In the genomic region with DNA sequence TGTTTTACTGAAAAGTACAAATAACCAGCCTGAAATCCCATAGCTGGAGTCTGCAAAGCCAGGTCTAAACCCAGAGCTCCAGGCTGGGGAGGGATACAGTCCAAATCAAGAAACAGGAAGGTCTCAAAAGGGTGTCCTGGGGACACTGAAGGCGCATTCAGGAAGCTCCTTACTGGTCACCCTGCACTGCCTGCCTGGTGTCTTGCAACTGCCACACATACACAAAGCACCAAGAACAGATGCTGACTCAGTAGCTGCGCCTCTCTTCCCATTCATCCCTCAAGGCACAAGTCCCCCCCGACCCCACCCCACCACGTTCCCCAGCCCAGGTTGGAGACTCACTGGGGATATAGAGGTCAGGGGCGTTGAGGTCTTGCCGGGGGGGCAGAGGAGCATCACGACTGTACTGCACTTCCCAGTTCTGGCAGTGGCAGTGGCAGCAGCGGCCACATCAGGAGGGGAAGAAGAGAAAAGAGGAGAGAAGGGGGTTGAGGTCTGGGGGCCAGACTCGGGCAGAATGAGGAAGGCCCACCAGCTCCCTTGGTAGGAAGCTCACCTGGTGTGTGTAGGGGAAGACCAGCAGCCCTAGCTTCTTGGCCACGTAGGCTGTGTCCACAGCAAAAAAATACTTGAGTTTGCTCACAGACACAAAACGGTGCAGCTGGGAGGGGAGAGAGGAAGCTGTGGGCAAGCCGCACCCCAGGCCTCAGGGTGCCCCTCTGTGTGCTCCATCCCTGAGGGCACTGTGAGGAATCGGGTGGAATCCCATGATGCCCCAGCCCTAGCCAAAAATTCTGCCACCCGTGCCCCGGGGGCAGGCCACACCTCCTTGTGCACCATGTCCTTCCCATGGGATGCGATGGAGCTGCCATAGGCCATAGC, we compare ENCODE assay signal across 9 cellular contexts. TPM values are rescaled to one million over a fixed set of nuclear protein-coding genes. Genes with fewer than 3 reads are reported as not detected.
A peak's percentile ranks its signal among the peaks of the same experiment; 100 is the strongest.
DNase-seq lines count a peak whose midpoint lies in the region; ATAC-seq, FAIRE-seq and TF ChIP-seq lines count a peak whose summit lies in the region.
"Had no signal": no experiment of that assay in that cellular context is flagged by ENCODE, and none has a peak within 500 bp of the region (broad histone marks: within the 10 kb centered on the region; RNA-seq: fewer than 3 reads in every experiment).

No MANE protein-coding gene starts in this region.

- no TSS peak for BruUV-seq in HepG2 (replicated peaks; lab: Mats Ljungman, UMichigan)

- H3K4me1 Mint-ChIP-seq in activated T-cell treated with anti-CD3 and anti-CD28 coated beads, Interleukin-2, amount 50 U/mL, for 4 hours (ENCODE audit: low read depth), result peaks cover 31% of the 10 kb centered on the region
- peaks cover 35% of the 10 kb centered on the region for H3K4me1 Mint-ChIP-seq in activated naive CD8-positive, alpha-beta T cell (ENCODE audit: low read depth)

- H3K27me3 ChIP-seq in HepG2 (ENCODE audit: control insufficient read depth in 1 of 2, insufficient read depth in 2 of 2, low read length in 2 of 2), result peaks cover 0 to 11% of the 10 kb centered on the region in 2 experiments; a peak in 4 of 5 replicates
- H3K27me3 ChIP-seq in tibial nerve, result peaks cover 0 to 16% of the 10 kb centered on the region in 2 donors

- TF ChIP-seq RAD21 in HepG2 (CRISPR knock-in tag; IDR thresholded peaks at IDR 0.05), result no peak

- H4K20me1 ChIP-seq in HepG2 (ENCODE audit: insufficient read depth, low read length), result no peaks in the 10 kb centered on the region

- POLR2A ChIA-PET in HepG2 (lab: Yijun Ruan, JAX), result interaction anchor here (0.8 to 5.7 kb wide), 8 partner anchors 8 to 193 kb away, joined by 3 to 121 read pairs (median 12); a partner anchor contains a TSS

- H3K4me1 ChIP-seq in HepG2 (ENCODE audit: insufficient read depth, low read length) (peaks cover 62% of the 10 kb centered on the region), tibial nerve (peaks cover 0 to 68% (median 27%) of the 10 kb centered on the region in 4 donors)

- H3K4me3 ChIP-seq in HepG2 (replicated peaks in 1 of 3; ENCODE audit: insufficient read depth in 1 of 3, low read depth in 2 of 3, low read length in 3 of 3) (peak overlapping the region; percentile 79 to 95 (median 88)), tibial nerve (peak overlapping the region in 3 of 4 donors; percentile 65 to 87 (median 79))

- H3K36me3 ChIP-seq in HepG2 (replicated peaks in 1 of 2; ENCODE audit: control insufficient read depth in 1 of 2, insufficient read depth in 2 of 2, low read length in 2 of 2), result peaks cover 5 to 23% of the 10 kb centered on the region in 2 experiments; a peak in 4 of 5 replicates
- peaks cover 0 to 33% (median 0%) of the 10 kb centered on the region in 3 donors for H3K36me3 ChIP-seq in tibial nerve

- H3K4me2 ChIP-seq in HepG2 (ENCODE audit: low read depth, low read length), result peak overlapping the region; percentile 94

- H3K4me3 Mint-ChIP-seq in activated T-cell treated with anti-CD3 and anti-CD28 coated beads, Interleukin-2, amount 50 U/mL, for 4 hours, result peak overlapping the region; percentile 94
- H3K4me3 Mint-ChIP-seq in activated naive CD8-positive, alpha-beta T cell, result peak overlapping the region; percentile 90

- no peak for TF ChIP-seq EP300 in HepG2 (IDR thresholded peaks at IDR 0.05; ENCODE audit: low read depth in 2 of 2, low read length in 2 of 2)
- no peak for TF ChIP-seq EP300 in HepG2 (CRISPR knock-in tag; IDR thresholded peaks at IDR 0.05; ENCODE audit: borderline replicate concordance)
- TF ChIP-seq EP300 in tibial nerve (IDR thresholded peaks at IDR 0.05), result no peak

- H3K9me3 Mint-ChIP-seq in activated T-cell treated with anti-CD3 and anti-CD28 coated beads, Interleukin-2, amount 50 U/mL, for 4 hours, result no peaks in the 10 kb centered on the region
- no peaks in the 10 kb centered on the region for H3K9me3 Mint-ChIP-seq in activated naive CD8-positive, alpha-beta T cell (ENCODE audit: low read depth)

- TF ChIP-seq CTCF in HepG2 (CRISPR knock-in tag; IDR thresholded peaks at IDR 0.05) (no peak), tibial nerve (IDR thresholded peaks at IDR 0.05) (no peak)

- in situ Hi-C loops in HepG2 (cut with HindIII; ENCODE audit: extremely low pct_ligation_motif_present, low pct_unique_long_range_greater_than_20kb), result no loop called here

- DNase-seq in activated T-cell treated with anti-CD3 and anti-CD28 coated beads, Interleukin-2, amount 50 U/mL, for 4 hours, result no peak
- no peak for DNase-seq in activated T-cell treated with anti-CD3 and anti-CD28 coated beads, Interleukin-2, amount 50 U/mL, for 48 hours
- DNase-seq in HepG2 (ENCODE audit: low spot score), result no peak
- DNase-seq in tibial nerve (ENCODE audit: low spot score in 2 of 2), result no peak
- DNase-seq in NCI-H226, result no peak
- no peak for DNase-seq in NCI-H1436 (lab: John Stamatoyannopoulos, UW)

- no peak for FAIRE-seq in HepG2 (lab: Jason Lieb, UNC)

- H3K27me3 Mint-ChIP-seq in activated T-cell treated with anti-CD3 and anti-CD28 coated beads, Interleukin-2, amount 50 U/mL, for 4 hours (ENCODE audit: low read depth), result peaks cover 6% of the 10 kb centered on the region
- H3K27me3 Mint-ChIP-seq in activated naive CD8-positive, alpha-beta T cell, result peaks cover 2% of the 10 kb centered on the region

- no peak for ATAC-seq in activated T-cell treated with anti-CD3 and anti-CD28 coated beads, Interleukin-2, amount 50 U/mL, for 4 hours
- ATAC-seq in HepG2 (no peak), HG03095 (IDR thresholded peaks at IDR 0.05; ENCODE audit: unreplicated experiment) (no peak)

- no peaks in the 10 kb centered on the region for H3K9me3 ChIP-seq in HepG2 (ENCODE audit: low read length)
- H3K9me3 ChIP-seq in tibial nerve, result no peaks in the 10 kb centered on the region

- 83% methylated on average over 10 of the region's 16 CpGs for whole genome bisulfite sequencing in HepG2 (ENCODE audit: low lambda C conversion rate)
- 53% methylated on average over 15 to 16 of the region's 16 CpGs for WGBS in tibial nerve, 2 donors

- peak overlapping the region; percentile 22 for H3K27ac Mint-ChIP-seq in activated naive CD8-positive, alpha-beta T cell

- H3K9ac ChIP-seq in HepG2 (ENCODE audit: insufficient read depth, low read depth, low read length), result peak overlapping the region; percentile 96

- H3K27ac ChIP-seq in HepG2 (ENCODE audit: extremely low read length, insufficient read depth, low read length) (peak overlapping the region; percentile 97), tibial nerve (peak overlapping the region in 2 of 4 donors; percentile 95 to 97)

- H3K79me2 ChIP-seq in HepG2 (ENCODE audit: insufficient read depth, low read length), result peaks cover 29% of the 10 kb centered on the region

- CTCF ChIA-PET in HepG2 (lab: Yijun Ruan, JAX; ENCODE audit: low intra/inter-chr PET ratio, low total read pairs), result no interaction called here

- H2AFZ ChIP-seq in HepG2 (ENCODE audit: low read length), result no peak overlapping the region

- intact Hi-C loops in HepG2 (cut with micrococcal nuclease; ENCODE audit: unreplicated experiment), result loop anchor here (2.0 kb wide), 1 partner anchor 19 kb away; a partner anchor contains a TSS

- TF ChIP-seq POLR2A in HepG2 (IDR thresholded peaks at IDR 0.05; ENCODE audit: insufficient read depth in 1 of 2, low read depth in 2 of 2, low read length in 2 of 2), result no peak
- no peak for TF ChIP-seq POLR2A in tibial nerve (IDR thresholded peaks at IDR 0.05)

- peaks cover 2% of the 10 kb centered on the region for H3K36me3 Mint-ChIP-seq in activated T-cell treated with anti-CD3 and anti-CD28 coated beads, Interleukin-2, amount 50 U/mL, for 4 hours (ENCODE audit: insufficient read depth)
- H3K36me3 Mint-ChIP-seq in activated naive CD8-positive, alpha-beta T cell, result no peaks in the 10 kb centered on the region

RNA-seq across cellular contexts. Expression of a gene that starts 1.4 kb away (rescaled TPM):
- 100 to 1,000 TPM; 154 to 170 (median 159) TPM for total RNA-seq in activated T-cell treated with anti-CD3 and anti-CD28 coated beads, Interleukin-2, amount 50 U/mL, for 4 hours
- total RNA-seq in HepG2 (2016; rRNA removed; fragmentation: Illumina TruSeq; extraction: Trizol) (78.9 and 145 TPM in 2 replicates), tibial nerve (100 to 1,000 TPM in 2 of 4 donors, 10 to 100 TPM in 2; 76.0 to 143 (median 90.6) TPM)
- total RNA-seq in HepG2 (2016; cell fraction: cytosol; rRNA removed; fragmentation: Illumina TruSeq; extraction: Trizol; ENCODE audit: low read depth), result 67.9 and 97.5 TPM in 2 replicates
- 79.1 and 144 TPM in 2 replicates for total RNA-seq in HepG2 (2016; cell fraction: insoluble cytoplasmic fraction; rRNA removed; fragmentation: Illumina TruSeq; extraction: Trizol)
- total RNA-seq in HepG2 (2016; cell fraction: membrane; rRNA removed; fragmentation: Illumina TruSeq; extraction: Trizol), result 74.6 and 94.5 TPM in 2 replicates
- total RNA-seq in HepG2 (2016; cell fraction: nucleus; rRNA removed; fragmentation: Illumina TruSeq; extraction: Trizol), result 100 and 123 TPM in 2 replicates
- polyA plus RNA-seq in HepG2 (2011; rRNA removed), result 133 and 166 TPM in 2 replicates
- 145 and 216 TPM in 2 replicates for polyA plus RNA-seq in HepG2 (2011; cell fraction: cytosol; rRNA removed)
- polyA plus RNA-seq in HepG2 (2011; cell fraction: nucleus; rRNA removed), result 188 and 197 TPM in 2 replicates
- polyA plus RNA-seq in HepG2 (2012), result 82.1 and 113 TPM in 2 replicates
- 70.4 and 85.6 TPM in 2 replicates for polyA plus RNA-seq in HepG2 (2016; cell fraction: cytosol; fragmentation: Illumina TruSeq; extraction: Trizol; ENCODE audit: low read depth)
- 74.0 and 87.7 TPM in 2 replicates for polyA plus RNA-seq in HepG2 (2016; cell fraction: insoluble cytoplasmic fraction; fragmentation: Illumina TruSeq; extraction: Trizol; ENCODE audit: low read depth)
- polyA plus RNA-seq in HepG2 (2016; cell fraction: membrane; fragmentation: Illumina TruSeq; extraction: Trizol; ENCODE audit: low read depth), result 69.4 and 78.0 TPM in 2 replicates
- 157 and 186 TPM in 2 replicates for polyA plus RNA-seq in HepG2 (2016; cell fraction: nucleus; fragmentation: Illumina TruSeq; extraction: Trizol; ENCODE audit: insufficient read depth, low read depth)
- 241 and 330 TPM in 2 replicates for polyA minus RNA-seq in HepG2 (2011; rRNA and poly(A)+ RNA removed; ENCODE audit: low replicate concordance)
- polyA minus RNA-seq in HepG2 (2011; cell fraction: cytosol; rRNA and poly(A)+ RNA removed), result 159 and 162 TPM in 2 replicates
- 44.9 and 46.5 TPM in 2 replicates for polyA minus RNA-seq in HepG2 (2011; cell fraction: nucleus; rRNA and poly(A)+ RNA removed)

RNA-seq across cellular contexts. Expression of a gene that starts 4.2 kb away (rescaled TPM):
- under 1 TPM in 1 of 3 donors, not detected in 2; 0.11 TPM for total RNA-seq in activated T-cell treated with anti-CD3 and anti-CD28 coated beads, Interleukin-2, amount 50 U/mL, for 4 hours
- 0.10 and 0.18 TPM in 2 replicates for total RNA-seq in HepG2 (2016; rRNA removed; fragmentation: Illumina TruSeq; extraction: Trizol)
- total RNA-seq in HepG2 (2016; cell fraction: cytosol; rRNA removed; fragmentation: Illumina TruSeq; extraction: Trizol; ENCODE audit: low read depth), result 0.09 and 0.10 TPM in 2 replicates
- total RNA-seq in HepG2 (2016; cell fraction: insoluble cytoplasmic fraction; rRNA removed; fragmentation: Illumina TruSeq; extraction: Trizol), result 0.09 and 0.13 TPM in 2 replicates
- total RNA-seq in HepG2 (2016; cell fraction: membrane; rRNA removed; fragmentation: Illumina TruSeq; extraction: Trizol), result 0.10 and 0.15 TPM in 2 replicates
- total RNA-seq in HepG2 (2016; cell fraction: nucleus; rRNA removed; fragmentation: Illumina TruSeq; extraction: Trizol), result 0.13 and 0.19 TPM in 2 replicates
- 0.33 and 0.48 TPM in 2 replicates for polyA plus RNA-seq in HepG2 (2011; rRNA removed)
- 0.35 and 0.48 TPM in 2 replicates for polyA plus RNA-seq in HepG2 (2011; cell fraction: cytosol; rRNA removed)
- polyA plus RNA-seq in HepG2 (2011; cell fraction: nucleus; rRNA removed), result 0.74 and 0.76 TPM in 2 replicates
- polyA plus RNA-seq in HepG2 (2012), result 0.40 and 0.52 TPM in 2 replicates
- 0.07 TPM in 1 of 2 replicates, not detected in the other for polyA plus RNA-seq in HepG2 (2016; cell fraction: cytosol; fragmentation: Illumina TruSeq; extraction: Trizol; ENCODE audit: low read depth)
- polyA plus RNA-seq in HepG2 (2016; cell fraction: insoluble cytoplasmic fraction; fragmentation: Illumina TruSeq; extraction: Trizol; ENCODE audit: low read depth), result 0.14 and 0.15 TPM in 2 replicates
- 0.11 and 0.16 TPM in 2 replicates for polyA plus RNA-seq in HepG2 (2016; cell fraction: membrane; fragmentation: Illumina TruSeq; extraction: Trizol; ENCODE audit: low read depth)
- polyA plus RNA-seq in HepG2 (2016; cell fraction: nucleus; fragmentation: Illumina TruSeq; extraction: Trizol; ENCODE audit: insufficient read depth, low read depth), result 0.17 and 0.18 TPM in 2 replicates
- polyA minus RNA-seq in HepG2 (2011; rRNA and poly(A)+ RNA removed; ENCODE audit: low replicate concordance), result 0.09 and 1.0 TPM in 2 replicates
- polyA minus RNA-seq in HepG2 (2011; cell fraction: cytosol; rRNA and poly(A)+ RNA removed), result 0.26 and 0.30 TPM in 2 replicates
- polyA minus RNA-seq in HepG2 (2011; cell fraction: nucleus; rRNA and poly(A)+ RNA removed), result 0.62 and 0.77 TPM in 2 replicates
- not detected for total RNA-seq in tibial nerve
- total RNA-seq: Daoy had no signal

RNA-seq across cellular contexts. Expression of a gene that starts 9.5 kb away (rescaled TPM):
- total RNA-seq in activated T-cell treated with anti-CD3 and anti-CD28 coated beads, Interleukin-2, amount 50 U/mL, for 4 hours, result 1 to 10 TPM; 1.4 to 1.8 (median 1.7) TPM
- total RNA-seq in HepG2 (2016; rRNA removed; fragmentation: Illumina TruSeq; extraction: Trizol), result 0.18 and 0.60 TPM in 2 replicates
- 0.44 and 1.2 TPM in 2 replicates for total RNA-seq in HepG2 (2016; cell fraction: cytosol; rRNA removed; fragmentation: Illumina TruSeq; extraction: Trizol; ENCODE audit: low read depth)
- 0.13 and 0.17 TPM in 2 replicates for total RNA-seq in HepG2 (2016; cell fraction: insoluble cytoplasmic fraction; rRNA removed; fragmentation: Illumina TruSeq; extraction: Trizol)
- total RNA-seq in HepG2 (2016; cell fraction: membrane; rRNA removed; fragmentation: Illumina TruSeq; extraction: Trizol), result 1.2 TPM in 2 replicates
- total RNA-seq in HepG2 (2016; cell fraction: nucleus; rRNA removed; fragmentation: Illumina TruSeq; extraction: Trizol), result 0.47 and 0.69 TPM in 2 replicates
- 0.25 and 0.69 TPM in 2 replicates for polyA plus RNA-seq in HepG2 (2011; rRNA removed)
- 0.32 and 0.35 TPM in 2 replicates for polyA plus RNA-seq in HepG2 (2011; cell fraction: cytosol; rRNA removed)
- polyA plus RNA-seq in HepG2 (2011; cell fraction: nucleus; rRNA removed), result 0.47 and 0.55 TPM in 2 replicates
- 0.09 and 0.23 TPM in 2 replicates for polyA plus RNA-seq in HepG2 (2012)
- 4.5 and 4.9 TPM in 2 replicates for polyA plus RNA-seq in HepG2 (2016; cell fraction: cytosol; fragmentation: Illumina TruSeq; extraction: Trizol; ENCODE audit: low read depth)
- polyA plus RNA-seq in HepG2 (2016; cell fraction: insoluble cytoplasmic fraction; fragmentation: Illumina TruSeq; extraction: Trizol; ENCODE audit: low read depth), result 0.73 and 0.97 TPM in 2 replicates
- polyA plus RNA-seq in HepG2 (2016; cell fraction: membrane; fragmentation: Illumina TruSeq; extraction: Trizol; ENCODE audit: low read depth), result 4.7 and 4.8 TPM in 2 replicates
- polyA plus RNA-seq in HepG2 (2016; cell fraction: nucleus; fragmentation: Illumina TruSeq; extraction: Trizol; ENCODE audit: insufficient read depth, low read depth), result 0.59 and 1.3 TPM in 2 replicates
- polyA minus RNA-seq in HepG2 (2011; rRNA and poly(A)+ RNA removed; ENCODE audit: low replicate concordance), result 0.26 TPM in 1 of 2 replicates, not detected in the other
- not detected in 2 replicates for polyA minus RNA-seq in HepG2 (2011; cell fraction: cytosol; rRNA and poly(A)+ RNA removed)
- polyA minus RNA-seq in HepG2 (2011; cell fraction: nucleus; rRNA and poly(A)+ RNA removed), result not detected in 2 replicates
- not detected for total RNA-seq in tibial nerve

RNA-seq across cellular contexts. Expression of a gene that starts 19.1 kb away (rescaled TPM):
- total RNA-seq in activated T-cell treated with anti-CD3 and anti-CD28 coated beads, Interleukin-2, amount 50 U/mL, for 4 hours, result 100 to 1,000 TPM; 118 to 125 (median 120) TPM
- total RNA-seq in HepG2 (2016; rRNA removed; fragmentation: Illumina TruSeq; extraction: Trizol) (73.7 and 77.9 TPM in 2 replicates), tibial nerve (100 to 1,000 TPM in 2 of 4 donors, 10 to 100 TPM in 2; 76.3 to 144 (median 96.8) TPM)
- total RNA-seq in HepG2 (2016; cell fraction: cytosol; rRNA removed; fragmentation: Illumina TruSeq; extraction: Trizol; ENCODE audit: low read depth), result 22.8 and 24.5 TPM in 2 replicates
- 71.1 and 82.5 TPM in 2 replicates for total RNA-seq in HepG2 (2016; cell fraction: insoluble cytoplasmic fraction; rRNA removed; fragmentation: Illumina TruSeq; extraction: Trizol)
- total RNA-seq in HepG2 (2016; cell fraction: membrane; rRNA removed; fragmentation: Illumina TruSeq; extraction: Trizol), result 43.6 and 49.5 TPM in 2 replicates
- total RNA-seq in HepG2 (2016; cell fraction: nucleus; rRNA removed; fragmentation: Illumina TruSeq; extraction: Trizol), result 29.4 and 33.2 TPM in 2 replicates
- 87.9 and 97.8 TPM in 2 replicates for polyA plus RNA-seq in HepG2 (2011; rRNA removed)
- 86.4 and 116 TPM in 2 replicates for polyA plus RNA-seq in HepG2 (2011; cell fraction: cytosol; rRNA removed)
- polyA plus RNA-seq in HepG2 (2011; cell fraction: nucleus; rRNA removed), result 58.8 and 60.5 TPM in 2 replicates
- polyA plus RNA-seq in HepG2 (2012), result 48.5 and 57.1 TPM in 2 replicates
- 28.9 and 32.8 TPM in 2 replicates for polyA plus RNA-seq in HepG2 (2016; cell fraction: cytosol; fragmentation: Illumina TruSeq; extraction: Trizol; ENCODE audit: low read depth)
- 89.9 and 95.0 TPM in 2 replicates for polyA plus RNA-seq in HepG2 (2016; cell fraction: insoluble cytoplasmic fraction; fragmentation: Illumina TruSeq; extraction: Trizol; ENCODE audit: low read depth)
- polyA plus RNA-seq in HepG2 (2016; cell fraction: membrane; fragmentation: Illumina TruSeq; extraction: Trizol; ENCODE audit: low read depth), result 51.2 TPM in 2 replicates
- 63.8 and 71.2 TPM in 2 replicates for polyA plus RNA-seq in HepG2 (2016; cell fraction: nucleus; fragmentation: Illumina TruSeq; extraction: Trizol; ENCODE audit: insufficient read depth, low read depth)
- polyA minus RNA-seq in HepG2 (2011; rRNA and poly(A)+ RNA removed; ENCODE audit: low replicate concordance), result 142 and 271 TPM in 2 replicates
- polyA minus RNA-seq in HepG2 (2011; cell fraction: cytosol; rRNA and poly(A)+ RNA removed), result 48.5 and 50.0 TPM in 2 replicates
- polyA minus RNA-seq in HepG2 (2011; cell fraction: nucleus; rRNA and poly(A)+ RNA removed), result 7.7 and 9.4 TPM in 2 replicates

RNA-seq across cellular contexts. Expression of a gene that starts 29.3 kb away (rescaled TPM):
- total RNA-seq in activated T-cell treated with anti-CD3 and anti-CD28 coated beads, Interleukin-2, amount 50 U/mL, for 4 hours, result 1 to 10 TPM in 1 of 3 donors, under 1 TPM in 2; 0.65 to 1.5 (median 0.82) TPM
- 0.20 and 0.35 TPM in 2 replicates for total RNA-seq in HepG2 (2016; rRNA removed; fragmentation: Illumina TruSeq; extraction: Trizol)
- not detected in 2 replicates for total RNA-seq in HepG2 (2016; cell fraction: cytosol; rRNA removed; fragmentation: Illumina TruSeq; extraction: Trizol; ENCODE audit: low read depth)
- 0.09 and 0.35 TPM in 2 replicates for total RNA-seq in HepG2 (2016; cell fraction: insoluble cytoplasmic fraction; rRNA removed; fragmentation: Illumina TruSeq; extraction: Trizol)
- 0.06 TPM in 1 of 2 replicates, not detected in the other for total RNA-seq in HepG2 (2016; cell fraction: membrane; rRNA removed; fragmentation: Illumina TruSeq; extraction: Trizol)
- 0.37 and 0.44 TPM in 2 replicates for total RNA-seq in HepG2 (2016; cell fraction: nucleus; rRNA removed; fragmentation: Illumina TruSeq; extraction: Trizol)
- 0.20 and 0.25 TPM in 2 replicates for polyA plus RNA-seq in HepG2 (2011; rRNA removed)
- 0.23 and 0.32 TPM in 2 replicates for polyA plus RNA-seq in HepG2 (2011; cell fraction: cytosol; rRNA removed)
- polyA plus RNA-seq in HepG2 (2011; cell fraction: nucleus; rRNA removed), result 0.80 and 0.85 TPM in 2 replicates
- 0.51 and 1.1 TPM in 2 replicates for polyA plus RNA-seq in HepG2 (2012)
- polyA plus RNA-seq in HepG2 (2016; cell fraction: cytosol; fragmentation: Illumina TruSeq; extraction: Trizol; ENCODE audit: low read depth), result 0.08 and 0.09 TPM in 2 replicates
- polyA plus RNA-seq in HepG2 (2016; cell fraction: insoluble cytoplasmic fraction; fragmentation: Illumina TruSeq; extraction: Trizol; ENCODE audit: low read depth), result 0.27 and 0.71 TPM in 2 replicates
- polyA plus RNA-seq in HepG2 (2016; cell fraction: membrane; fragmentation: Illumina TruSeq; extraction: Trizol; ENCODE audit: low read depth), result 0.18 and 0.36 TPM in 2 replicates
- polyA plus RNA-seq in HepG2 (2016; cell fraction: nucleus; fragmentation: Illumina TruSeq; extraction: Trizol; ENCODE audit: insufficient read depth, low read depth), result 2.6 and 2.7 TPM in 2 replicates
- 0.09 and 1.0 TPM in 2 replicates for polyA minus RNA-seq in HepG2 (2011; rRNA and poly(A)+ RNA removed; ENCODE audit: low replicate concordance)
- 0.40 and 0.88 TPM in 2 replicates for polyA minus RNA-seq in HepG2 (2011; cell fraction: cytosol; rRNA and poly(A)+ RNA removed)
- polyA minus RNA-seq in HepG2 (2011; cell fraction: nucleus; rRNA and poly(A)+ RNA removed), result 0.26 and 0.50 TPM in 2 replicates
- 10 to 100 TPM; 29.9 to 69.7 (median 47.3) TPM for total RNA-seq in tibial nerve
